Comparison of ENCODE assay signal across 1 cellular context in the genomic region with DNA sequence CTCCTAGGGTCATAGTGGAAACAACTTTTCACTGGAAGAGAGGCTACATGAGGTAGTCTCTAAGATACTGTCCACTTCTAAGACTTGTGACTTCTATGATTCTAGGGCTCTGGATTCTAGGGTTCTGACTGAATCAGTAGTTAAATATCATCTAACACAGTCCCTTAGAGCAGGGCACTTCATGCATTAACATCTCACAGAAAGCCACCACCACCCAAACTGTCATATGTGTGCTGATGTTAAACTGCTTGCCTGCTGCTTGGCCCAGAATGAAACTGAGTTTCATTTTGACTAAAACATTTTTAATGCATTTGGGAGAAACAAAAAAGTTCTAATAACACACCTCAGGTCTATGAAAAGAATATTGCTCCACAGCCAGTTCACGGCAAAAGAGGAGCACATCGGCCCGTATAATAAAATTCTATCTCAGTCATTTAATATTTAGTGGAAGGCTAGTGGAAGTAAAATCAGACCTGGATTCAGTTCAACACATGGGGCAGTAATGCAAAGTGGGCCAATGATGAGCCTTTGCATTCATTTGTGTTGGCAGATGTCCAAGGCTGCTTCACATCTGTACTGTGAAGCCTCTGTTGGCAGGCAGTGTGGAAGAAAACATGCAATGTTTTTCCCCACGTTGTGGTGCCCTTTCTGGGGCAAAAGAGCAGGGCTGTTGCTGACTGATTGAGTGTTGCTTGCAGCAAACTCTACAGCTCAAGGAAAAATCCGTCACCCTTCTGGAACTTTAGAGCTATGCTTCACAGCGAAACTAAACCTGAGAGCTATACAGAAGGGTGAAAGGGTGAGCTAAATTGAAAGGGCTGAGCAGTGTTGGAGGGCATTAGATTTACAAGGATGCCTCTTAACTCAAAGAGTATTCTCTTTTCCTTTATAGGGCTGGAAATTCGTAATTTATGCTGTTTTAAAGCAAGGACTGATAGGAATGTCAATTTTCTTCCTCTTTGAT.
TF ChIP-seq lines count a peak whose summit lies in the region.

No MANE protein-coding gene starts in this region.

TF ChIP-seq in HEK293, 187 proteins besides CTCF, POLR2A, EP300 and RAD21 (continued from another document):
- TF ChIP-seq, protein P1, sequence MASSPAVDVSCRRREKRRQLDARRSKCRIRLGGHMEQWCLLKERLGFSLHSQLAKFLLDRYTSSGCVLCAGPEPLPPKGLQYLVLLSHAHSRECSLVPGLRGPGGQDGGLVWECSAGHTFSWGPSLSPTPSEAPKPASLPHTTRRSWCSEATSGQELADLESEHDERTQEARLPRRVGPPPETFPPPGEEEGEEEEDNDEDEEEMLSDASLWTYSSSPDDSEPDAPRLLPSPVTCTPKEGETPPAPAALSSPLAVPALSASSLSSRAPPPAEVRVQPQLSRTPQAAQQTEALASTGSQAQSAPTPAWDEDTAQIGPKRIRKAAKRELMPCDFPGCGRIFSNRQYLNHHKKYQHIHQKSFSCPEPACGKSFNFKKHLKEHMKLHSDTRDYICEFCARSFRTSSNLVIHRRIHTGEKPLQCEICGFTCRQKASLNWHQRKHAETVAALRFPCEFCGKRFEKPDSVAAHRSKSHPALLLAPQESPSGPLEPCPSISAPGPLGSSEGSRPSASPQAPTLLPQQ (tag by site-specific recombination; IDR thresholded peaks at IDR 0.05) = 0 out of 2 replicates have a peak, but pooled peaks have one; percentile 33
- peak; percentile 22; the same call in 1 of the 2 replicates for TF ChIP-seq ZNF335 (tag by site-specific recombination; conservative IDR thresholded peaks at IDR 0.05)
- TF ChIP-seq ZNF350 (tag by site-specific recombination; IDR thresholded peaks at IDR 0.05) = no peak
- TF ChIP-seq, protein P2, sequence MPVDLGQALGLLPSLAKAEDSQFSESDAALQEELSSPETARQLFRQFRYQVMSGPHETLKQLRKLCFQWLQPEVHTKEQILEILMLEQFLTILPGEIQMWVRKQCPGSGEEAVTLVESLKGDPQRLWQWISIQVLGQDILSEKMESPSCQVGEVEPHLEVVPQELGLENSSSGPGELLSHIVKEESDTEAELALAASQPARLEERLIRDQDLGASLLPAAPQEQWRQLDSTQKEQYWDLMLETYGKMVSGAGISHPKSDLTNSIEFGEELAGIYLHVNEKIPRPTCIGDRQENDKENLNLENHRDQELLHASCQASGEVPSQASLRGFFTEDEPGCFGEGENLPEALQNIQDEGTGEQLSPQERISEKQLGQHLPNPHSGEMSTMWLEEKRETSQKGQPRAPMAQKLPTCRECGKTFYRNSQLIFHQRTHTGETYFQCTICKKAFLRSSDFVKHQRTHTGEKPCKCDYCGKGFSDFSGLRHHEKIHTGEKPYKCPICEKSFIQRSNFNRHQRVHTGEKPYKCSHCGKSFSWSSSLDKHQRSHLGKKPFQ (tag by site-specific recombination; IDR thresholded peaks at IDR 0.05) = peak; percentile 65
- TF ChIP-seq PRDM1 (tag by site-specific recombination; IDR thresholded peaks at IDR 0.05) = peak; percentile 23
- TF ChIP-seq, protein P3, sequence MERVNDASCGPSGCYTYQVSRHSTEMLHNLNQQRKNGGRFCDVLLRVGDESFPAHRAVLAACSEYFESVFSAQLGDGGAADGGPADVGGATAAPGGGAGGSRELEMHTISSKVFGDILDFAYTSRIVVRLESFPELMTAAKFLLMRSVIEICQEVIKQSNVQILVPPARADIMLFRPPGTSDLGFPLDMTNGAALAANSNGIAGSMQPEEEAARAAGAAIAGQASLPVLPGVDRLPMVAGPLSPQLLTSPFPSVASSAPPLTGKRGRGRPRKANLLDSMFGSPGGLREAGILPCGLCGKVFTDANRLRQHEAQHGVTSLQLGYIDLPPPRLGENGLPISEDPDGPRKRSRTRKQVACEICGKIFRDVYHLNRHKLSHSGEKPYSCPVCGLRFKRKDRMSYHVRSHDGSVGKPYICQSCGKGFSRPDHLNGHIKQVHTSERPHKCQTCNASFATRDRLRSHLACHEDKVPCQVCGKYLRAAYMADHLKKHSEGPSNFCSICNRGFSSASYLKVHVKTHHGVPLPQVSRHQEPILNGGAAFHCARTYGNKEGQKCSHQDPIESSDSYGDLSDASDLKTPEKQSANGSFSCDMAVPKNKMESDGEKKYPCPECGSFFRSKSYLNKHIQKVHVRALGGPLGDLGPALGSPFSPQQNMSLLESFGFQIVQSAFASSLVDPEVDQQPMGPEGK (tag by site-specific recombination; IDR thresholded peaks at IDR 0.05) = 0 out of 2 replicates have a peak, but pooled peaks have one; percentile 17
- TF ChIP-seq, protein P4, sequence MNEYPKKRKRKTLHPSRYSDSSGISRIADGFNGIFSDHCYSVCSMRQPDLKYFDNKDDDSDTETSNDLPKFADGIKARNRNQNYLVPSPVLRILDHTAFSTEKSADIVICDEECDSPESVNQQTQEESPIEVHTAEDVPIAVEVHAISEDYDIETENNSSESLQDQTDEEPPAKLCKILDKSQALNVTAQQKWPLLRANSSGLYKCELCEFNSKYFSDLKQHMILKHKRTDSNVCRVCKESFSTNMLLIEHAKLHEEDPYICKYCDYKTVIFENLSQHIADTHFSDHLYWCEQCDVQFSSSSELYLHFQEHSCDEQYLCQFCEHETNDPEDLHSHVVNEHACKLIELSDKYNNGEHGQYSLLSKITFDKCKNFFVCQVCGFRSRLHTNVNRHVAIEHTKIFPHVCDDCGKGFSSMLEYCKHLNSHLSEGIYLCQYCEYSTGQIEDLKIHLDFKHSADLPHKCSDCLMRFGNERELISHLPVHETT (tag by site-specific recombination; IDR thresholded peaks at IDR 0.05) = no peak
- TF ChIP-seq ZNF2 (tag by site-specific recombination; IDR thresholded peaks at IDR 0.05) = 0 out of 2 replicates have a peak, but pooled peaks have one; percentile 30
- TF ChIP-seq ZNF768 (tag by site-specific recombination; IDR thresholded peaks at IDR 0.05) = no peak
- TF ChIP-seq TRIM28 (IDR thresholded peaks at IDR 0.05; ENCODE audit: borderline replicate concordance, low read length) = peak; percentile 64; the same call in 1 of the 2 replicates
- TF ChIP-seq, protein P5, sequence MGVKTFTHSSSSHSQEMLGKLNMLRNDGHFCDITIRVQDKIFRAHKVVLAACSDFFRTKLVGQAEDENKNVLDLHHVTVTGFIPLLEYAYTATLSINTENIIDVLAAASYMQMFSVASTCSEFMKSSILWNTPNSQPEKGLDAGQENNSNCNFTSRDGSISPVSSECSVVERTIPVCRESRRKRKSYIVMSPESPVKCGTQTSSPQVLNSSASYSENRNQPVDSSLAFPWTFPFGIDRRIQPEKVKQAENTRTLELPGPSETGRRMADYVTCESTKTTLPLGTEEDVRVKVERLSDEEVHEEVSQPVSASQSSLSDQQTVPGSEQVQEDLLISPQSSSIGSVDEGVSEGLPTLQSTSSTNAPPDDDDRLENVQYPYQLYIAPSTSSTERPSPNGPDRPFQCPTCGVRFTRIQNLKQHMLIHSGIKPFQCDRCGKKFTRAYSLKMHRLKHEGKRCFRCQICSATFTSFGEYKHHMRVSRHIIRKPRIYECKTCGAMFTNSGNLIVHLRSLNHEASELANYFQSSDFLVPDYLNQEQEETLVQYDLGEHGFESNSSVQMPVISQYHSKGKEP (tag by site-specific recombination; IDR thresholded peaks at IDR 0.05) = peak; percentile 90
- peak; percentile 58; the same call in 1 of the 2 replicates for TF ChIP-seq ZBTB17 (tag by site-specific recombination; IDR thresholded peaks at IDR 0.05)
- peak; percentile 92 for TF ChIP-seq FEZF1 (tag by site-specific recombination; IDR thresholded peaks at IDR 0.05)
